Comparison of ENCODE assay signal across 8 cellular contexts in the genomic region with DNA sequence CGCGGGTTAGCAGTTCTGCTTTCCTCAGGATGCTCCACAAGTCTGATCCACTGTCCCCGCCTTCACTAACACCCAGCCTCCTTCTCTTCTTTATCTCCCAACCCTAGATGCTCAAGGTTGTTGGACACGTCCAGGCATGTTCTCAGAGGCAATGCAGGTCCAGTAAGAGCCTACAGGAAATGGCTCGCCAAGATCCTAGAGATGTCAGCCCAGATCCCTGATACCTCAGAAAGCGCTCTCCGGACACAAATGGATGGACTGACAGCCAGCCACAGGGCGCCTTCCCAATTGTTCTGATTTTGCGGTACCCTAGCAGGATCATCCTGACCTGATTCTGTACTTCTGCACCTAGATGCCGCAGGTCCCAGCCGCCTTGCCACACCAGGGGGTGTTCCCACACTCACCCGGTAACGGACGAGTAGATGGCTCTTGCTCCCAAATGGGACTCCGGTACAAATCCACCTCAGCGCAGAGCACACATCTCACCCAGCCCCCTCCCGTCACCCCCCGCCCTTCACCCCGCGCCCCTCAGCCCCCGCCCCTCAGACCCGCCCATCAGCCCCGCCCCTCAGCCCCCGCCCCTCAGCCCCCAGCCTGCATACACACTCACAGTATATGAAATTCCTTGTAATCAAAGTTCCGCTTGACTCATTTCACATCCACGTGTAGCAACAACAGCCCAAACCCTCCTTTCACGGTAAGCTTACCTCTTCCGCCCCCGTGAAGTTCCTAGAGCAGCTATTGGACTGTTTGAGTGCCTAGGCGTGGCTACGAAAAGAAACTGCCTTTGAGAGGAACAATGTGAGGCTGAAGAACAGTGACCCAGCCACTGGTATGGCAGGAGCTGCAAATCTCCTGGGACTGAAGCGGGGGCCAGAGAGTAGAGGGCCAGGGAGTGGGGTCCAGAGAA. TPM values are rescaled to one million over a fixed set of nuclear protein-coding genes. Genes with fewer than 3 reads are reported as not detected.
A peak's percentile ranks its signal among the peaks of the same experiment; 100 is the strongest.
DNase-seq lines count a peak whose midpoint lies in the region; ATAC-seq and TF ChIP-seq lines count a peak whose summit lies in the region.

A gene with protein sequence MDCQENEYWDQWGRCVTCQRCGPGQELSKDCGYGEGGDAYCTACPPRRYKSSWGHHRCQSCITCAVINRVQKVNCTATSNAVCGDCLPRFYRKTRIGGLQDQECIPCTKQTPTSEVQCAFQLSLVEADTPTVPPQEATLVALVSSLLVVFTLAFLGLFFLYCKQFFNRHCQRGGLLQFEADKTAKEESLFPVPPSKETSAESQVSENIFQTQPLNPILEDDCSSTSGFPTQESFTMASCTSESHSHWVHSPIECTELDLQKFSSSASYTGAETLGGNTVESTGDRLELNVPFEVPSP (minus strand): TSS at position 488 of the 910 bp plus-strand sequence. CDS start 23,058 bp downstream, outside the sequence.

- H3K27me3 ChIP-seq in MM.1S (replicated peaks; ENCODE audit: insufficient read depth, low read length) = no peaks in the 10 kb centered on the region
- peaks cover 10% of the 10 kb centered on the region for H3K27me3 ChIP-seq in adipocyte (replicated peaks; ENCODE audit: control insufficient read depth, insufficient read depth, low read length)

- H3K4me3 ChIP-seq in GM12875 (ENCODE audit: low read depth, low read length) = peak within 1 kb of the TSS; percentile 43
- H3K4me3 ChIP-seq in MM.1S (ENCODE audit: low read length) = peak within 1 kb of the TSS; percentile 62
- peak within 1 kb of the TSS; percentile 82 for H3K4me3 ChIP-seq in adipocyte (ENCODE audit: low read length)

- H3K79me2 ChIP-seq in MM.1S (ENCODE audit: low read length) = no peaks in the 10 kb centered on the region

- DNase-seq in MM.1S (peak; percentile 71), adipocyte (ENCODE audit: low read depth) (peak; percentile 74), hepatic stellate cell (ENCODE audit: low spot score) (peak; percentile 42), sciatic nerve (ENCODE audit: low spot score) (no peak), cerebellar nuclear complex (lab: John Stamatoyannopoulos, UW) (no peak), NCI-H526 (lab: John Stamatoyannopoulos, UW) (no peak)

- H3K36me3 ChIP-seq in MM.1S (replicated peaks; ENCODE audit: insufficient read depth, low read length) = no peaks in the 10 kb centered on the region; the same call in 1 of the 2 replicates
- no peaks in the 10 kb centered on the region for H3K36me3 ChIP-seq in adipocyte (ENCODE audit: control insufficient read depth, insufficient read depth, low read length, severe bottlenecking)

- ATAC-seq in GM21825 (IDR thresholded peaks at IDR 0.05; ENCODE audit: unreplicated experiment) = peak; percentile 92
- ATAC-seq in sciatic nerve = peak; percentile 65

- H3K9me3 ChIP-seq in MM.1S (replicated peaks; ENCODE audit: insufficient read depth, low read length) (no peaks in the 10 kb centered on the region), adipocyte (ENCODE audit: control insufficient read depth, low read length) (peaks cover 4% of the 10 kb centered on the region)

- H2AFZ ChIP-seq in MM.1S (ENCODE audit: low read length) = peak within 1 kb of the TSS; percentile 61

- no peak within 1 kb of the TSS for H3K27ac ChIP-seq in MM.1S (ENCODE audit: low read length)

- intact Hi-C loops in sciatic nerve (cut with DNase I) = no loop called here

- H3K9me2 ChIP-seq in MM.1S (replicated peaks; ENCODE audit: insufficient read depth, low read length) = no peaks in the 10 kb centered on the region

- peak within 1 kb of the TSS; percentile 72 for H3K4me2 ChIP-seq in MM.1S (ENCODE audit: low read depth, low read length)

- no peaks in the 10 kb centered on the region for H3F3A ChIP-seq in MM.1S (ENCODE audit: insufficient read depth, low read length)

- H3K9ac ChIP-seq in MM.1S (ENCODE audit: low read length) (peak within 1 kb of the TSS; percentile 16; the same call in 1 of the 2 replicates), adipocyte (ENCODE audit: low read length) (peak within 1 kb of the TSS; percentile 85)

- H4K20me1 ChIP-seq in MM.1S (ENCODE audit: insufficient read depth, low read length) = no peaks in the 10 kb centered on the region

- TF ChIP-seq CTCF in GM12875 (IDR thresholded peaks at IDR 0.05; ENCODE audit: borderline replicate concordance, insufficient read depth, low read depth, low read length) (no peak), MM.1S (IDR thresholded peaks at IDR 0.05; ENCODE audit: low read length) (no peak)

- H3K4me1 ChIP-seq in MM.1S (ENCODE audit: low read length) (no peaks in the 10 kb centered on the region), adipocyte (ENCODE audit: control insufficient read depth, insufficient read depth, low read length) (peaks cover 18% of the 10 kb centered on the region)

RNA-seq across cellular contexts. Expression of the gene that starts here (rescaled TPM):
- total RNA-seq in sciatic nerve = 2.9 TPM

Comparison
In these comparisons a context has a peak if more than half of its experiments do, and no peak if none do; other contexts are left out.
1. DNase-seq: peak in MM.1S (single experiment), adipocyte (single experiment) and hepatic stellate cell (single experiment); none in sciatic nerve (single experiment), cerebellar nuclear complex (0 of 2) and NCI-H526 (0 of 2).
2. Peak in every context shown above with its lines, with median percentiles within 50 percentile points of each other: H3K4me3 ChIP-seq.